13 cellular contexts compared by ENCODE assay signal in genomic region chr16:57814896-57815295, GRCh38.
"Had no signal": no experiment of that assay in that cellular context is flagged by ENCODE, and none has a peak within 500 bp of the region (broad histone marks: within the 10 kb centered on the region; RNA-seq: fewer than 3 reads in every experiment).

No MANE protein-coding gene starts in this region.

- H3K27ac ChIP-seq: colonic mucosa had no signal

- H3K36me3 ChIP-seq: colonic mucosa, sigmoid colon had no signal

- H3K9me3 ChIP-seq: colonic mucosa, sigmoid colon had no signal

- ATAC-seq: activated CD8-positive, alpha-beta T cell treated with anti-CD3 and anti-CD28 coated beads, Interleukin-2, amount 10 ng/mL, durations not matched to agents 7 days and 5 days; activated naive CD8-positive, alpha-beta T cell treated with anti-CD3 and anti-CD28 coated beads, Interleukin-2, amount 50 U/mL, for 24 hours had no signal

- H3K27me3 ChIP-seq: colonic mucosa, sigmoid colon had no signal

- DNase-seq: activated CD4-positive, alpha-beta T cell treated with anti-CD3 and anti-CD28 coated beads for 1 hour; activated CD8-positive, alpha-beta memory T cell treated with anti-CD3 and anti-CD28 coated beads, Interleukin-2, amount 50 U/mL, for 48 hours; activated CD8-positive, alpha-beta T cell treated with anti-CD3 and anti-CD28 coated beads, Interleukin-2, amount 10 ng/mL, durations not matched to agents 7 days and 5 days; activated naive CD4-positive, alpha-beta T cell treated with Interleukin-2 at 50 U/mL for 16 hours; activated naive CD8-positive, alpha-beta T cell treated with anti-CD3 and anti-CD28 coated beads, Interleukin-2, amount 50 U/mL, for 24 hours; caudate nucleus; colonic mucosa; effector CD8-positive, alpha-beta T cell; hypothalamus; sigmoid colon; stimulated activated CD4-positive, alpha-beta T cell treated with anti-CD3 and anti-CD28 coated beads, Interleukin-12 subunit alpha, Interleukin-12 subunit beta, amount 100 ng/mL, for 4 hours; stimulated activated naive CD4-positive, alpha-beta T cell treated with Interleukin-2 at 50 U/mL for 16 hours; T1000 had no signal

- H3K4me3 ChIP-seq: colonic mucosa, sigmoid colon had no signal
